Comparison of ENCODE assay signal across 8 cellular contexts in the genomic region with DNA sequence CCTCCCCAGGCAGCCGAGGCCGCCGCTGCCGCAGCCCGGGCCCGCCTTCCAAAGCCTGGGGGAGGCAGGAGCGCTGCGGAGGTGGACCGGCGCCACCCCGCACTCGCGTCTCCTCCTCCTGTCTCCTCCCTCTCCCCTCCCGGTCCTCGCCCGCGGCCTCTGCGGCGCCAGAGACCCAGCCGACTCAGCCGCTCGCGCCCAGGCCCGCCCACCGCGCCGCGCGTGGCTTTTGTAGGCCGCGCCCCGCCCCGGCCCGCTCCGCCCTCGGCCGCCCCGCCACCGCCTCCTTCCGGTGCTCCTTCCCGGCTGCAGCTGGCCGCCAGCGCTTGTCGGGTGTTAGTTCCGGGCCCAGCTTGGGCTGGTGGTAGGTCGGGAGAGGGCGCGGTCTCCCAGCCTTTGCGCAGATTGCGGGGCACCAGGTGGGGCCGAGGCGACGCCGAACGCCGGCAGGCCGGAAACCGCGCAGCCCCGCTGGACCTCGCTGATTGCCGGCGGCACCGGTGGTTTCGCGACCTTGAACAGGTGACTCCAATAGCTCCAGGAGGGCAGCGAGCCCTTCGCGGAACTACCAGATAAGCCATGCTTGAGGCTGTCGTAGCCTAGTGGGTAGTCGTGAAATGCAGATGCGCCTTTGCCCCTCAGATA. TPM values are rescaled to one million over a fixed set of nuclear protein-coding genes. Genes with fewer than 3 reads are reported as not detected.
A peak's percentile ranks its signal among the peaks of the same experiment; 100 is the strongest.
DNase-seq lines count a peak whose midpoint lies in the region; ATAC-seq and TF ChIP-seq lines count a peak whose summit lies in the region.

A gene with protein sequence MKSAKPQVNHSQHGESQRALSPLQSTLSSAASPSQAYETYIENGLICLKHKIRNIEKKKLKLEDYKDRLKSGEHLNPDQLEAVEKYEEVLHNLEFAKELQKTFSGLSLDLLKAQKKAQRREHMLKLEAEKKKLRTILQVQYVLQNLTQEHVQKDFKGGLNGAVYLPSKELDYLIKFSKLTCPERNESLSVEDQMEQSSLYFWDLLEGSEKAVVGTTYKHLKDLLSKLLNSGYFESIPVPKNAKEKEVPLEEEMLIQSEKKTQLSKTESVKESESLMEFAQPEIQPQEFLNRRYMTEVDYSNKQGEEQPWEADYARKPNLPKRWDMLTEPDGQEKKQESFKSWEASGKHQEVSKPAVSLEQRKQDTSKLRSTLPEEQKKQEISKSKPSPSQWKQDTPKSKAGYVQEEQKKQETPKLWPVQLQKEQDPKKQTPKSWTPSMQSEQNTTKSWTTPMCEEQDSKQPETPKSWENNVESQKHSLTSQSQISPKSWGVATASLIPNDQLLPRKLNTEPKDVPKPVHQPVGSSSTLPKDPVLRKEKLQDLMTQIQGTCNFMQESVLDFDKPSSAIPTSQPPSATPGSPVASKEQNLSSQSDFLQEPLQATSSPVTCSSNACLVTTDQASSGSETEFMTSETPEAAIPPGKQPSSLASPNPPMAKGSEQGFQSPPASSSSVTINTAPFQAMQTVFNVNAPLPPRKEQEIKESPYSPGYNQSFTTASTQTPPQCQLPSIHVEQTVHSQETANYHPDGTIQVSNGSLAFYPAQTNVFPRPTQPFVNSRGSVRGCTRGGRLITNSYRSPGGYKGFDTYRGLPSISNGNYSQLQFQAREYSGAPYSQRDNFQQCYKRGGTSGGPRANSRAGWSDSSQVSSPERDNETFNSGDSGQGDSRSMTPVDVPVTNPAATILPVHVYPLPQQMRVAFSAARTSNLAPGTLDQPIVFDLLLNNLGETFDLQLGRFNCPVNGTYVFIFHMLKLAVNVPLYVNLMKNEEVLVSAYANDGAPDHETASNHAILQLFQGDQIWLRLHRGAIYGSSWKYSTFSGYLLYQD (minus strand): TSS at position 202 of the 645 bp plus-strand sequence. CDS start 1,431 bp downstream, outside the sequence.

- DNase-seq in NCI-H526 treated with DMSO at 0.1 percent for 48 hours (lab: John Stamatoyannopoulos, UW): peak; percentile 82
- peak; percentile 93 for DNase-seq in activated CD4-positive, alpha-beta T cell treated with anti-CD3 and anti-CD28 coated beads, Interleukin-2, amount 10 ng/mL, durations not matched to agents 7 days and 5 days
- peak; percentile 94 for DNase-seq in cortex of kidney (lab: John Stamatoyannopoulos, UW)
- DNase-seq in left kidney (ENCODE audit: low read depth, low spot score): peak; percentile 99
- DNase-seq in stimulated activated CD4-positive, alpha-beta T cell treated with anti-CD3 and anti-CD28 coated beads, Interleukin-1b, Interleukin-23, amount 100 ng/mL, for 48 hours: peak; percentile 91

- POLR2A ChIA-PET in activated CD4-positive, alpha-beta T cell treated with anti-CD3 and anti-CD28 coated beads, Interleukin-2, amount 10 ng/mL, durations not matched to agents 7 days and 5 days (lab: Charles Lee): interaction anchor here (2.4 kb wide), 1 partner anchor 59 kb away, joined by 7 read pairs; the partner anchor contains the start of gene IPO8

- H3K27ac Mint-ChIP-seq in activated CD4-positive, alpha-beta T cell treated with anti-CD3 and anti-CD28 coated beads, Interleukin-2, amount 10 ng/mL, durations not matched to agents 7 days and 5 days: peak within 1 kb of the TSS; percentile 92

- peak; percentile 55 for TF ChIP-seq CTCF in C4-2B (conservative IDR thresholded peaks at IDR 0.05)

- H3K9me3 Mint-ChIP-seq in activated CD4-positive, alpha-beta T cell treated with anti-CD3 and anti-CD28 coated beads, Interleukin-2, amount 10 ng/mL, durations not matched to agents 7 days and 5 days: no peaks in the 10 kb centered on the region

- ATAC-seq in GM19372 (IDR thresholded peaks at IDR 0.05; ENCODE audit: low read depth, unreplicated experiment) (peak; percentile 91), HG03521 (IDR thresholded peaks at IDR 0.05; ENCODE audit: unreplicated experiment) (peak; percentile 92)

- H3K36me3 Mint-ChIP-seq in activated CD4-positive, alpha-beta T cell treated with anti-CD3 and anti-CD28 coated beads, Interleukin-2, amount 10 ng/mL, durations not matched to agents 7 days and 5 days (ENCODE audit: low read depth): no peaks in the 10 kb centered on the region

- H3K4me1 Mint-ChIP-seq in activated CD4-positive, alpha-beta T cell treated with anti-CD3 and anti-CD28 coated beads, Interleukin-2, amount 10 ng/mL, durations not matched to agents 7 days and 5 days: peaks cover 30% of the 10 kb centered on the region

- H3K27ac ChIP-seq in C4-2B: peak within 1 kb of the TSS; percentile 82

- no peaks in the 10 kb centered on the region for H3K27me3 Mint-ChIP-seq in activated CD4-positive, alpha-beta T cell treated with anti-CD3 and anti-CD28 coated beads, Interleukin-2, amount 10 ng/mL, durations not matched to agents 7 days and 5 days

- CTCF ChIA-PET in activated CD4-positive, alpha-beta T cell treated with anti-CD3 and anti-CD28 coated beads, Interleukin-2, amount 10 ng/mL, durations not matched to agents 7 days and 5 days (lab: Charles Lee): interaction anchor here (0.5 to 0.9 kb wide), 3 partner anchors 48 to 1601 kb away, joined by 3 to 4 read pairs (median 3); no protein-coding TSS in a partner anchor

- peak within 1 kb of the TSS; percentile 98 for H3K4me3 Mint-ChIP-seq in activated CD4-positive, alpha-beta T cell treated with anti-CD3 and anti-CD28 coated beads, Interleukin-2, amount 10 ng/mL, durations not matched to agents 7 days and 5 days

RNA-seq across cellular contexts. Expression of the gene that starts here (rescaled TPM):
- total RNA-seq in activated CD4-positive, alpha-beta T cell treated with anti-CD3 and anti-CD28 coated beads, Interleukin-2, amount 10 ng/mL, durations not matched to agents 7 days and 5 days: 10 to 100 TPM; 12.6 to 15.6 TPM

Comparison
In these comparisons a context has a peak if more than half of its experiments do, and no peak if none do; other contexts are left out.
1. Peak in every context shown above with its lines: DNase-seq, ATAC-seq and H3K27ac ChIP-seq.